8 cellular contexts compared by ENCODE assay signal in genomic region chr1:200409203-200409760, GRCh38. TPM values are rescaled to one million over a fixed set of nuclear protein-coding genes. Genes with fewer than 3 reads are reported as not detected.
A peak's percentile ranks its signal among the peaks of the same experiment; 100 is the strongest.
DNase-seq lines count a peak whose midpoint lies in the region; ATAC-seq and TF ChIP-seq lines count a peak whose summit lies in the region.

No MANE protein-coding gene starts in this region.

- TF ChIP-seq CTCF in fibroblast of lung (conservative IDR thresholded peaks at IDR 0.05 in 1 of 2, IDR thresholded peaks at IDR 0.05 in 1 of 2; ENCODE audit: low read depth in 1 of 2, low read length in 2 of 2) (peak in 1 of 2 donors; percentile 14), neutrophil (IDR thresholded peaks at IDR 0.05) (no peak), tibial artery (IDR thresholded peaks at IDR 0.05) (no peak)

- H3K4me2 ChIP-seq in BLaER1 (peak overlapping the region; percentile 90), fibroblast of lung (ENCODE audit: extremely low read depth, insufficient read depth, low read length) (peak overlapping the region; percentile 74)

- no peaks in the 10 kb centered on the region for H3K27me3 ChIP-seq in BLaER1
- H3K27me3 ChIP-seq in fibroblast of lung (ENCODE audit: control insufficient read depth, insufficient read depth, low read length), result no peaks in the 10 kb centered on the region
- H3K27me3 ChIP-seq in neutrophil, result no peaks in the 10 kb centered on the region
- H3K27me3 ChIP-seq in tibial artery, result no peaks in the 10 kb centered on the region

- H3K4me1 ChIP-seq in BLaER1, result peaks cover 41% of the 10 kb centered on the region
- H3K4me1 ChIP-seq in fibroblast of lung (ENCODE audit: control insufficient read depth, extremely low read depth, insufficient read depth, low read length), result peaks cover 6% of the 10 kb centered on the region
- H3K4me1 ChIP-seq in neutrophil (ENCODE audit: control insufficient read depth in 1 of 2, insufficient read depth in 1 of 2, low read depth in 1 of 2, low read length in 1 of 2), result peaks cover 56 to 62% of the 10 kb centered on the region in 2 experiments
- peaks cover 0 to 49% (median 30%) of the 10 kb centered on the region in 4 donors for H3K4me1 ChIP-seq in tibial artery

- H3K9ac ChIP-seq in BLaER1 (peak overlapping the region; percentile 90), fibroblast of lung (ENCODE audit: insufficient read depth, low read length) (peak overlapping the region; percentile 94)

- H3K9me3 ChIP-seq in BLaER1, result peaks cover 21% of the 10 kb centered on the region
- no peaks in the 10 kb centered on the region for H3K9me3 ChIP-seq in fibroblast of lung (ENCODE audit: control insufficient read depth, insufficient read depth, low read depth, low read length)
- H3K9me3 ChIP-seq in neutrophil, result no peaks in the 10 kb centered on the region
- no peaks in the 10 kb centered on the region for H3K9me3 ChIP-seq in tibial artery

- H4K20me1 ChIP-seq in BLaER1 (peaks cover 48% of the 10 kb centered on the region), fibroblast of lung (ENCODE audit: control insufficient read depth, extremely low read depth, insufficient read depth, low read length) (no peaks in the 10 kb centered on the region)

- peak; percentile 22 for DNase-seq in activated T-cell treated with anti-CD3 and anti-CD28 coated beads for 24 hours (ENCODE audit: low read depth)
- DNase-seq in fibroblast of lung (ENCODE audit: low read depth in 2 of 2), result peak in 1 of 2 donors; percentile 46
- DNase-seq in tibial artery, result peak; percentile 26 to 66
- no peak for DNase-seq in cerebellar nuclear complex (lab: John Stamatoyannopoulos, UW)

- peaks cover 45% of the 10 kb centered on the region for H3K79me2 ChIP-seq in fibroblast of lung (ENCODE audit: control insufficient read depth, insufficient read depth, low read length)

- H2AFZ ChIP-seq in fibroblast of lung (ENCODE audit: low read length), result peak overlapping the region; percentile 69

- H3K27ac ChIP-seq in BLaER1 (peak overlapping the region; percentile 90), fibroblast of lung (ENCODE audit: insufficient read depth, low read length) (peak overlapping the region; percentile 88), neutrophil (peak overlapping the region; percentile 89), tibial artery (peak overlapping the region; percentile 70 to 74)

- intact Hi-C loops in tibial artery (cut with DNase I; ENCODE audit: low total_unique reads), result no loop called here

- H3K4me3 ChIP-seq in BLaER1 (peak overlapping the region; percentile 96), fibroblast of lung (replicated peaks in 1 of 4; ENCODE audit: control extremely low read depth in 1 of 4, insufficient read depth in 1 of 4, low read depth in 3 of 4, low read length in 4 of 4) (peak overlapping the region; percentile 75 to 94 (median 86)), neutrophil (ENCODE audit: low read depth in 1 of 2, low read length in 1 of 2) (peak overlapping the region; percentile 92 to 93), tibial artery (peak overlapping the region; percentile 78 to 80)

- ATAC-seq in GM19438 (IDR thresholded peaks at IDR 0.05; ENCODE audit: low read depth, unreplicated experiment), result peak; percentile 19
- ATAC-seq in HG03571 (IDR thresholded peaks at IDR 0.05; ENCODE audit: unreplicated experiment), result peak; percentile 31

- peaks cover 43% of the 10 kb centered on the region for H3K36me3 ChIP-seq in BLaER1
- peaks cover 9% of the 10 kb centered on the region for H3K36me3 ChIP-seq in fibroblast of lung (ENCODE audit: control insufficient read depth, insufficient read depth, low read length)
- H3K36me3 ChIP-seq in neutrophil, result peaks cover 14% of the 10 kb centered on the region
- H3K36me3 ChIP-seq in tibial artery, result peaks cover 0 to 3% (median 0%) of the 10 kb centered on the region in 3 donors

RNA-seq across cellular contexts. Expression of gene ZNF281, which starts 0.6 kb away (rescaled TPM):
- total RNA-seq in fibroblast of lung, result 32.9 and 39.0 TPM in 2 replicates
- polyA plus RNA-seq in fibroblast of lung, result 11.1 and 14.0 TPM in 2 replicates
- 12.8 and 16.3 TPM in 2 replicates for polyA plus RNA-seq in fibroblast of lung (2012)
- 7.0 and 14.8 TPM in 2 replicates for polyA minus RNA-seq in fibroblast of lung (ENCODE audit: low replicate concordance)

Comparison
In these comparisons a context has a peak if more than half of its experiments do, and no peak if none do; other contexts are left out.
1. DNase-seq: peak in activated T-cell treated with anti-CD3 and anti-CD28 coated beads for 24 hours (single experiment) and tibial artery (2 of 2); none in cerebellar nuclear complex (0 of 2).
2. Peak in every context shown above with its lines, with median percentiles within 50 percentile points of each other: H3K27ac ChIP-seq and H3K4me3 ChIP-seq.